8 cellular contexts compared by ENCODE assay signal in the genomic region with DNA sequence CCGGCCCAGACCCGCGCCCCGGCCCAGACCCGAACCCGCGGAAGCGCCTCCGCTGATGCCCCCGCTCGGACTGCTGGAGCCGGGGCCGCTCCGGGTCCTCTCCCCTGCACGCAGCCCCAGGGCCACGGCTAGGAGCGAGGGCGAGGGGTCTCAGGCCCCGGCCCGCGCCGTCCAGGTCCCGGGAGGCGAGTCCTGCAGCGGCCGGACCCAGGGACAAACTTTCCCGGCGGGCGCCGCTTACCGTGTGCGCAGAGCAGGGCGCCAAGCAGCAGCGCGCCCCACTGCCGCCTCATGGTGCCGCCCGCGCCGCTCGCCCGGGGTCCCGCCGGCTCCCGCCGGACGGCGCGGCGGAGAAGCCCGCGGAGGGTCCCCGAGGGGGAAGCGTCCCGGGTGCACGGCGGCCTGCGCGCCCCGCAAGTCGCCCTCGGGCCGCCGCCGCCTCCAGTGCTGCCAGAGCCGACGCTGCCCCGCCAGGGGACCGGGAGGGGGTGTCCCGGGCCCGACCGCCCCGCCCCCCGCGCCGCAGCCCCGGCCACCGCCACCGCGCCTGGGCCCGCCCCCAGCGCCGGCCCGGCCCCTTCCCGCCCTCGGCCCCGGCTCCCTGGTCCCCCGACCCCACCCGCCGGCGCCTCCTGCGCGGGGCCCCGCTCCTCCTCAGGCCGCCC. TPM values are rescaled to one million over a fixed set of nuclear protein-coding genes. Genes with fewer than 3 reads are reported as not detected.
A peak's percentile ranks its signal among the peaks of the same experiment; 100 is the strongest.
DNase-seq lines count a peak whose midpoint lies in the region; ATAC-seq, FAIRE-seq and TF ChIP-seq lines count a peak whose summit lies in the region.

A gene with protein sequence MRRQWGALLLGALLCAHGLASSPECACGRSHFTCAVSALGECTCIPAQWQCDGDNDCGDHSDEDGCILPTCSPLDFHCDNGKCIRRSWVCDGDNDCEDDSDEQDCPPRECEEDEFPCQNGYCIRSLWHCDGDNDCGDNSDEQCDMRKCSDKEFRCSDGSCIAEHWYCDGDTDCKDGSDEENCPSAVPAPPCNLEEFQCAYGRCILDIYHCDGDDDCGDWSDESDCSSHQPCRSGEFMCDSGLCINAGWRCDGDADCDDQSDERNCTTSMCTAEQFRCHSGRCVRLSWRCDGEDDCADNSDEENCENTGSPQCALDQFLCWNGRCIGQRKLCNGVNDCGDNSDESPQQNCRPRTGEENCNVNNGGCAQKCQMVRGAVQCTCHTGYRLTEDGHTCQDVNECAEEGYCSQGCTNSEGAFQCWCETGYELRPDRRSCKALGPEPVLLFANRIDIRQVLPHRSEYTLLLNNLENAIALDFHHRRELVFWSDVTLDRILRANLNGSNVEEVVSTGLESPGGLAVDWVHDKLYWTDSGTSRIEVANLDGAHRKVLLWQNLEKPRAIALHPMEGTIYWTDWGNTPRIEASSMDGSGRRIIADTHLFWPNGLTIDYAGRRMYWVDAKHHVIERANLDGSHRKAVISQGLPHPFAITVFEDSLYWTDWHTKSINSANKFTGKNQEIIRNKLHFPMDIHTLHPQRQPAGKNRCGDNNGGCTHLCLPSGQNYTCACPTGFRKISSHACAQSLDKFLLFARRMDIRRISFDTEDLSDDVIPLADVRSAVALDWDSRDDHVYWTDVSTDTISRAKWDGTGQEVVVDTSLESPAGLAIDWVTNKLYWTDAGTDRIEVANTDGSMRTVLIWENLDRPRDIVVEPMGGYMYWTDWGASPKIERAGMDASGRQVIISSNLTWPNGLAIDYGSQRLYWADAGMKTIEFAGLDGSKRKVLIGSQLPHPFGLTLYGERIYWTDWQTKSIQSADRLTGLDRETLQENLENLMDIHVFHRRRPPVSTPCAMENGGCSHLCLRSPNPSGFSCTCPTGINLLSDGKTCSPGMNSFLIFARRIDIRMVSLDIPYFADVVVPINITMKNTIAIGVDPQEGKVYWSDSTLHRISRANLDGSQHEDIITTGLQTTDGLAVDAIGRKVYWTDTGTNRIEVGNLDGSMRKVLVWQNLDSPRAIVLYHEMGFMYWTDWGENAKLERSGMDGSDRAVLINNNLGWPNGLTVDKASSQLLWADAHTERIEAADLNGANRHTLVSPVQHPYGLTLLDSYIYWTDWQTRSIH (N-terminal part only) (minus strand): TSS at position 464 of the 665 bp plus-strand sequence. CDS start 171 bp downstream, at position 293.

- no peaks in the 10 kb centered on the region for H3K9me3 Mint-ChIP-seq in naive B cell

- H3K9ac ChIP-seq in fibroblast of lung (ENCODE audit: insufficient read depth, low read length) = peak within 1 kb of the TSS; percentile 43

- no peak for FAIRE-seq in urothelium cell line (lab: Jason Lieb, UNC)

- no peak for TF ChIP-seq CTCF in GM13977 (IDR thresholded peaks at IDR 0.05; ENCODE audit: extremely low read depth, insufficient read depth, missing control alignments)
- TF ChIP-seq CTCF in fibroblast of lung (conservative IDR thresholded peaks at IDR 0.05 in 1 of 2, IDR thresholded peaks at IDR 0.05 in 1 of 2; ENCODE audit: low read depth in 1 of 2, low read length in 2 of 2) = no peak

- H3K27ac ChIP-seq in fibroblast of lung (ENCODE audit: insufficient read depth, low read length) = no peak within 1 kb of the TSS

- peak within 1 kb of the TSS in 4 of 6 donors; percentile 20 to 80 (median 40) for H3K27ac Mint-ChIP-seq in naive B cell

- H3K27me3 Mint-ChIP-seq in naive B cell = peaks cover 55 to 64% (median 58%) of the 10 kb centered on the region in 3 donors

- peak within 1 kb of the TSS; percentile 83 to 95 (median 91) for H3K4me3 Mint-ChIP-seq in naive B cell

- H3K4me1 Mint-ChIP-seq in naive B cell = peaks cover 23 to 32% (median 30%) of the 10 kb centered on the region in 3 donors

- peaks cover 16% of the 10 kb centered on the region for H3K4me1 ChIP-seq in fibroblast of lung (ENCODE audit: control insufficient read depth, extremely low read depth, insufficient read depth, low read length)

- H3K36me3 ChIP-seq in fibroblast of lung (ENCODE audit: control insufficient read depth, insufficient read depth, low read length) = no peaks in the 10 kb centered on the region

- H3K36me3 Mint-ChIP-seq in naive B cell = peaks cover 0 to 11% of the 10 kb centered on the region in 2 donors

- no peaks in the 10 kb centered on the region for H3K27me3 ChIP-seq in fibroblast of lung (ENCODE audit: control insufficient read depth, insufficient read depth, low read length)

- DNase-seq in GM13977 (ENCODE audit: low spot score) (peak; percentile 88), fibroblast of lung (ENCODE audit: low read depth in 2 of 2) (peak; percentile 21 to 24), naive B cell (peak; percentile 48), urothelium cell line (ENCODE audit: low spot score) (peak; percentile 84)
- DNase-seq in Jurkat, Clone E6-1 (ENCODE audit: low read depth, low spot score) = no peak
- peak; percentile 49 for DNase-seq in activated T-cell treated with anti-CD3 and anti-CD28 coated beads, Interleukin-2, amount 50 U/mL, for 1 hour

- peak within 1 kb of the TSS; percentile 92 for H3K4me2 ChIP-seq in fibroblast of lung (ENCODE audit: extremely low read depth, insufficient read depth, low read length)

- ATAC-seq in naive B cell (ENCODE audit: low read depth in 2 of 2) = peak; percentile 64 to 70
- ATAC-seq in HG02884 (IDR thresholded peaks at IDR 0.05; ENCODE audit: unreplicated experiment) = no peak
- ATAC-seq in HG02623 (IDR thresholded peaks at IDR 0.05; ENCODE audit: unreplicated experiment) = no peak

- H4K20me1 ChIP-seq in fibroblast of lung (ENCODE audit: control insufficient read depth, extremely low read depth, insufficient read depth, low read length) = no peaks in the 10 kb centered on the region

- peak within 1 kb of the TSS; percentile 73 for H2AFZ ChIP-seq in fibroblast of lung (ENCODE audit: low read length)

- in situ Hi-C loops in GM13977 (cut with MboI; ENCODE audit: low pct_unique_long_range_greater_than_20kb, low sequenced_read_pairs, unreplicated experiment) = no loop called here

- H3K79me2 ChIP-seq in fibroblast of lung (ENCODE audit: control insufficient read depth, insufficient read depth, low read length) = no peaks in the 10 kb centered on the region

- no peaks in the 10 kb centered on the region for H3K9me3 ChIP-seq in fibroblast of lung (ENCODE audit: control insufficient read depth, insufficient read depth, low read depth, low read length)

- H3K4me3 ChIP-seq in Jurkat, Clone E6-1 (ENCODE audit: low read length) = peak within 1 kb of the TSS; percentile 47
- H3K4me3 ChIP-seq in fibroblast of lung (replicated peaks in 1 of 4; ENCODE audit: control extremely low read depth in 1 of 4, insufficient read depth in 1 of 4, low read depth in 3 of 4, low read length in 4 of 4) = peak within 1 kb of the TSS; percentile 42 to 77 (median 46)

RNA-seq across cellular contexts. Expression of the gene that starts here (rescaled TPM):
- 2.5 TPM for polyA plus RNA-seq in Jurkat, Clone E6-1 (2012; ENCODE audit: insufficient read depth, insufficient read length)
- 1.3 TPM in 2 replicates for total RNA-seq in fibroblast of lung
- 2.9 and 3.3 TPM in 2 replicates for polyA plus RNA-seq in fibroblast of lung
- polyA plus RNA-seq in fibroblast of lung (2012) = 3.7 and 3.8 TPM in 2 replicates
- polyA minus RNA-seq in fibroblast of lung (ENCODE audit: low replicate concordance) = 24.3 and 56.5 TPM in 2 replicates
- polyA plus RNA-seq in naive B cell (ENCODE audit: low read depth in 6 of 6) = not detected

Comparison
In these comparisons a context has a peak if more than half of its experiments do, and no peak if none do; other contexts are left out.
1. Peak in DNase-seq and ATAC-seq in naive B cell; RNA of the gene not detected or under 1 TPM.